In genomic region chr2:196278491-196278911, GRCh38 we compare ENCODE assay signal across 13 cellular contexts.
DNase-seq lines count a peak whose midpoint lies in the region; ATAC-seq and TF ChIP-seq lines count a peak whose summit lies in the region.
"Had no signal": no experiment of that assay in that cellular context is flagged by ENCODE, and none has a peak within 500 bp of the region (broad histone marks: within the 10 kb centered on the region; RNA-seq: fewer than 3 reads in every experiment).

No MANE protein-coding gene starts in this region.

- peak overlapping the region in 1 of 2 donors; percentile 11 for H3K27ac ChIP-seq in thoracic aorta
- H3K27ac ChIP-seq: transverse colon had no signal

- no peak overlapping the region for H3K4me3 Mint-ChIP-seq in activated T-helper 2 cell treated with anti-CD3 and anti-CD28 coated beads, Interferon-gamma antibody, Interleukin-2, Interleukin-4, amounts not matched to agents 10 μg/mL and 5 μg/mL and 100 μg/mL, durations not matched to agents 14 hours and 24 hours and 36 hours (ENCODE audit: low read depth)
- H3K4me3 Mint-ChIP-seq: memory B cell had no signal

- DNase-seq in activated naive CD4-positive, alpha-beta T cell treated with Interleukin-2 at 50 U/mL for 16 hours, result peak; percentile 63
- no peak for DNase-seq in activated naive CD4-positive, alpha-beta T cell (lab: John Stamatoyannopoulos, UW)
- DNase-seq in activated T-helper 2 cell treated with anti-CD3 and anti-CD28 coated beads, Interferon-gamma antibody, Interleukin-2, Interleukin-4, amounts not matched to agents 10 μg/mL and 5 μg/mL and 100 μg/mL, durations not matched to agents 14 hours and 24 hours and 36 hours (ENCODE audit: low spot score), result no peak
- DNase-seq in foreskin melanocyte (peak; percentile 48), thoracic aorta (ENCODE audit: low spot score) (no peak), NCI-H748 treated with DMSO at 0.1 percent for 48 hours (lab: John Stamatoyannopoulos, UW) (no peak), DMS153 (lab: John Stamatoyannopoulos, UW) (no peak), mucosa of descending colon (no peak)
- DNase-seq: NCI-H1105 treated with DMSO at 0.1 percent for 48 hours, transverse colon had no signal

- peaks cover 22 to 25% of the 10 kb centered on the region in 2 donors for H3K4me1 ChIP-seq in thoracic aorta (ENCODE audit: control insufficient read depth in 1 of 2, low read depth in 2 of 2)
- peaks cover 22% of the 10 kb centered on the region for H3K4me1 ChIP-seq in mucosa of descending colon (ENCODE audit: low read depth)

- H3K9me3 ChIP-seq in thoracic aorta, result no peaks in the 10 kb centered on the region
- H3K9me3 ChIP-seq in mucosa of descending colon, result no peaks in the 10 kb centered on the region
- H3K9me3 ChIP-seq: transverse colon had no signal

- H3K27me3 Mint-ChIP-seq in activated T-helper 2 cell treated with anti-CD3 and anti-CD28 coated beads, Interferon-gamma antibody, Interleukin-2, Interleukin-4, amounts not matched to agents 10 μg/mL and 5 μg/mL and 100 μg/mL, durations not matched to agents 14 hours and 24 hours and 36 hours (ENCODE audit: low read depth), result no peaks in the 10 kb centered on the region
- H3K27me3 Mint-ChIP-seq: memory B cell had no signal

- H3K4me3 ChIP-seq in thoracic aorta, result no peak overlapping the region
- H3K4me3 ChIP-seq in mucosa of descending colon, result no peak overlapping the region
- H3K4me3 ChIP-seq: transverse colon had no signal

- H3K4me1 Mint-ChIP-seq in activated T-helper 2 cell treated with anti-CD3 and anti-CD28 coated beads, Interferon-gamma antibody, Interleukin-2, Interleukin-4, amounts not matched to agents 10 μg/mL and 5 μg/mL and 100 μg/mL, durations not matched to agents 14 hours and 24 hours and 36 hours (ENCODE audit: low read depth), result peaks cover 45% of the 10 kb centered on the region

- no peaks in the 10 kb centered on the region for H3K27me3 ChIP-seq in thoracic aorta (replicated peaks; ENCODE audit: insufficient read depth)
- H3K27me3 ChIP-seq: transverse colon had no signal

- no peaks in the 10 kb centered on the region for H3K36me3 ChIP-seq in thoracic aorta
- no peaks in the 10 kb centered on the region for H3K36me3 ChIP-seq in mucosa of descending colon (ENCODE audit: low read depth)
- H3K36me3 ChIP-seq: transverse colon had no signal

- H3K9me3 Mint-ChIP-seq in activated T-helper 2 cell treated with anti-CD3 and anti-CD28 coated beads, Interferon-gamma antibody, Interleukin-2, Interleukin-4, amounts not matched to agents 10 μg/mL and 5 μg/mL and 100 μg/mL, durations not matched to agents 14 hours and 24 hours and 36 hours, result no peaks in the 10 kb centered on the region
- H3K9me3 Mint-ChIP-seq: memory B cell had no signal

- peaks cover 6% of the 10 kb centered on the region for H3K36me3 Mint-ChIP-seq in activated T-helper 2 cell treated with anti-CD3 and anti-CD28 coated beads, Interferon-gamma antibody, Interleukin-2, Interleukin-4, amounts not matched to agents 10 μg/mL and 5 μg/mL and 100 μg/mL, durations not matched to agents 14 hours and 24 hours and 36 hours (ENCODE audit: low read depth)
- H3K36me3 Mint-ChIP-seq: memory B cell had no signal

- H3K27ac Mint-ChIP-seq in activated T-helper 2 cell treated with anti-CD3 and anti-CD28 coated beads, Interferon-gamma antibody, Interleukin-2, Interleukin-4, amounts not matched to agents 10 μg/mL and 5 μg/mL and 100 μg/mL, durations not matched to agents 14 hours and 24 hours and 36 hours, result peak overlapping the region; percentile 6
- H3K27ac Mint-ChIP-seq: memory B cell had no signal

- TF ChIP-seq CTCF in thoracic aorta (IDR thresholded peaks at IDR 0.05) (no peak), mucosa of descending colon (IDR thresholded peaks at IDR 0.05) (no peak)

- ATAC-seq in thoracic aorta (ENCODE audit: insufficient number of reproducible peaks, low FRiP score, low read depth) (peak; percentile 21), mucosa of descending colon (no peak)
- ATAC-seq: Panc1, sciatic nerve had no signal

- intact Hi-C loops in activated T-helper 2 cell treated with anti-CD3 and anti-CD28 coated beads, Interferon-gamma antibody, Interleukin-2, Interleukin-4, amounts not matched to agents 10 μg/mL and 5 μg/mL and 100 μg/mL, durations not matched to agents 14 hours and 24 hours and 36 hours (cut with micrococcal nuclease), result no loop called here
- intact Hi-C loops in mucosa of descending colon (cut with DNase I, micrococcal nuclease), result no loop called here

Comparison
In these comparisons a context has a peak if more than half of its experiments do, and no peak if none do; other contexts are left out.
1. DNase-seq: peak in activated naive CD4-positive, alpha-beta T cell treated with Interleukin-2 at 50 U/mL for 16 hours (single experiment) and foreskin melanocyte (single experiment); none in activated naive CD4-positive, alpha-beta T cell (0 of 4), activated T-helper 2 cell treated with anti-CD3 and anti-CD28 coated beads, Interferon-gamma antibody, Interleukin-2, Interleukin-4, amounts not matched to agents 10 μg/mL and 5 μg/mL and 100 μg/mL, durations not matched to agents 14 hours and 24 hours and 36 hours (single experiment), thoracic aorta (single experiment), NCI-H748 treated with DMSO at 0.1 percent for 48 hours (single experiment), DMS153 (single experiment) and mucosa of descending colon (0 of 3).